8 cellular contexts compared by ENCODE assay signal in genomic region chr5:50440651-50441478, GRCh38. TPM values are rescaled to one million over a fixed set of nuclear protein-coding genes. Genes with fewer than 3 reads are reported as not detected.
DNase-seq lines count a peak whose midpoint lies in the region; ATAC-seq and TF ChIP-seq lines count a peak whose summit lies in the region.

EMB (minus strand) TSS chr5:50441288; CDS start chr5:50441151, 137 bp downstream.

- no peak for TF ChIP-seq RAD21 in IMR-90 (IDR thresholded peaks at IDR 0.05; ENCODE audit: low read length)

- no peaks in the 10 kb centered on the region for H3K4me1 ChIP-seq in IMR-90 (ENCODE audit: control insufficient read depth, insufficient read depth, low read length)
- no peaks in the 10 kb centered on the region for H3K4me1 ChIP-seq in iPS DF 6.9 (ENCODE audit: control insufficient read depth, insufficient read depth, low read length)
- no peaks in the 10 kb centered on the region for H3K4me1 ChIP-seq in skeletal muscle tissue (ENCODE audit: control insufficient read depth in 3 of 3, insufficient read depth in 3 of 3, low read length in 3 of 3)

- H4K20me1 ChIP-seq in IMR-90 (ENCODE audit: insufficient read depth, low read length), result no peaks in the 10 kb centered on the region

- DNase-seq in DMS79 treated with DMSO at 0.1 percent for 48 hours (lab: John Stamatoyannopoulos, UW) (peak; percentile 40), IMR-90 (no peak), SW 1271 (lab: John Stamatoyannopoulos, UW) (peak; percentile 38 to 67), iPS DF 6.9 (ENCODE audit: low read depth, low spot score) (peak; percentile 57), NCI-H2029 (lab: John Stamatoyannopoulos, UW) (no peak)
- peak; percentile 79 for DNase-seq in activated naive CD8-positive, alpha-beta T cell treated with anti-CD3 and anti-CD28 coated beads, Interleukin-2, amount 50 U/mL, for 24 hours

- H3K27me3 ChIP-seq in IMR-90 (ENCODE audit: control insufficient read depth, insufficient read depth, low read length) (no peaks in the 10 kb centered on the region), iPS DF 6.9 (ENCODE audit: control insufficient read depth, insufficient read depth, low read length) (no peaks in the 10 kb centered on the region), skeletal muscle tissue (ENCODE audit: control insufficient read depth in 3 of 3, insufficient read depth in 3 of 3, low read length in 3 of 3) (no peaks in the 10 kb centered on the region)

- intact Hi-C loops in IMR-90 (cut with micrococcal nuclease), result no loop called here

- H3K9me3 ChIP-seq in IMR-90 (ENCODE audit: control insufficient read depth, insufficient read depth, low read length) (no peaks in the 10 kb centered on the region), iPS DF 6.9 (ENCODE audit: control insufficient read depth, insufficient read depth, low read length) (no peaks in the 10 kb centered on the region), skeletal muscle tissue (ENCODE audit: control insufficient read depth in 3 of 3, low read length in 3 of 3) (no peaks in the 10 kb centered on the region)

- H2AFZ ChIP-seq in IMR-90 (replicated peaks; ENCODE audit: low read length, poor library complexity), result peak within 1 kb of the TSS; percentile 67

- H4K5ac ChIP-seq in IMR-90 (ENCODE audit: low read depth, low read length), result no peak within 1 kb of the TSS

- H2BK120ac ChIP-seq in IMR-90 (ENCODE audit: low read depth, low read length), result no peak within 1 kb of the TSS

- peaks cover 78% of the 10 kb centered on the region for H3K4me1 Mint-ChIP-seq in activated naive CD8-positive, alpha-beta T cell treated with anti-CD3 and anti-CD28 coated beads, Interleukin-2, amount 50 U/mL, for 24 hours

- peaks cover 10% of the 10 kb centered on the region for H3K36me3 Mint-ChIP-seq in activated naive CD8-positive, alpha-beta T cell treated with anti-CD3 and anti-CD28 coated beads, Interleukin-2, amount 50 U/mL, for 24 hours (ENCODE audit: low read depth)

- ATAC-seq in GM21423 (IDR thresholded peaks at IDR 0.05; ENCODE audit: unreplicated experiment), result peak; percentile 63
- peak; percentile 56 for ATAC-seq in IMR-90 (ENCODE audit: low read depth)
- peak; percentile 77 for ATAC-seq in activated naive CD8-positive, alpha-beta T cell treated with anti-CD3 and anti-CD28 coated beads, Interleukin-2, amount 50 U/mL, for 24 hours

- no peaks in the 10 kb centered on the region for H3K9me1 ChIP-seq in IMR-90 (ENCODE audit: insufficient read depth, low read length)

- H3K23ac ChIP-seq in IMR-90 (ENCODE audit: low read depth, low read length), result no peak within 1 kb of the TSS

- H4K91ac ChIP-seq in IMR-90 (ENCODE audit: insufficient read depth, low read depth, low read length), result no peak within 1 kb of the TSS

- H3K27ac ChIP-seq in IMR-90 (ENCODE audit: insufficient read depth, low read length), result no peak within 1 kb of the TSS
- H3K27ac ChIP-seq in iPS DF 6.9 (ENCODE audit: low read length), result no peak within 1 kb of the TSS
- no peak within 1 kb of the TSS for H3K27ac ChIP-seq in skeletal muscle tissue (ENCODE audit: low read depth, low read length)

- POLR2A ChIA-PET in IMR-90 (lab: Charles Lee; ENCODE audit: unreplicated experiment), result no interaction called here

- H3K4me3 Mint-ChIP-seq in activated naive CD8-positive, alpha-beta T cell treated with anti-CD3 and anti-CD28 coated beads, Interleukin-2, amount 50 U/mL, for 24 hours, result peak within 1 kb of the TSS; percentile 90

- H2BK5ac ChIP-seq in IMR-90 (ENCODE audit: low read depth, low read length, poor library complexity, severe bottlenecking), result no peak within 1 kb of the TSS

- TF ChIP-seq POLR2A in IMR-90 (IDR thresholded peaks at IDR 0.05; ENCODE audit: low read depth, low read length), result no peak

- no peak within 1 kb of the TSS for H3K4ac ChIP-seq in IMR-90 (ENCODE audit: low read depth, low read length)

- peak within 1 kb of the TSS; percentile 81 for H3K27ac Mint-ChIP-seq in activated naive CD8-positive, alpha-beta T cell treated with anti-CD3 and anti-CD28 coated beads, Interleukin-2, amount 50 U/mL, for 24 hours

- no peak within 1 kb of the TSS for H3K56ac ChIP-seq in IMR-90 (ENCODE audit: extremely low read depth, insufficient read depth, low read length)

- in situ Hi-C loops in IMR-90 (cut with MboI; ENCODE audit: low sequenced_read_pairs), result no loop called here

- H3K9ac ChIP-seq in IMR-90 (ENCODE audit: low read depth, low read length), result no peak within 1 kb of the TSS
- no peak within 1 kb of the TSS for H3K9ac ChIP-seq in skeletal muscle tissue (ENCODE audit: low read depth in 1 of 3, low read length in 3 of 3)

- no peaks in the 10 kb centered on the region for H3K79me1 ChIP-seq in IMR-90 (ENCODE audit: low read depth in 1 of 2, low read length in 2 of 2)

- no peaks in the 10 kb centered on the region for H3K9me3 Mint-ChIP-seq in activated naive CD8-positive, alpha-beta T cell treated with anti-CD3 and anti-CD28 coated beads, Interleukin-2, amount 50 U/mL, for 24 hours

- no peak for TF ChIP-seq CTCF in IMR-90 (conservative IDR thresholded peaks at IDR 0.05; ENCODE audit: low read depth, low read length)

- H3K4me2 ChIP-seq in IMR-90 (ENCODE audit: low read depth, low read length), result peak within 1 kb of the TSS; percentile 50; the same call in 1 of the 2 replicates

- 6% methylated on average over 19 of the region's 80 CpGs; no CpG with 5 or more reads in 1 of the 2 experiments for WGBS in IMR-90 (ENCODE audit: extremely low coverage in 2 of 2, insufficient read length in 1 of 2), 2 experiments
- no CpG with 5 or more reads among the region's 80 CpGs for WGBS in iPS DF 6.9 (ENCODE audit: insufficient coverage, insufficient read length)

- CTCF ChIA-PET in IMR-90 (lab: Yijun Ruan, JAX), result no interaction called here

- no peak within 1 kb of the TSS for H2AK5ac ChIP-seq in IMR-90 (ENCODE audit: low read depth, low read length)

- no peak within 1 kb of the TSS for H3K18ac ChIP-seq in IMR-90 (ENCODE audit: low read depth, low read length)

- H3K36me3 ChIP-seq in IMR-90 (ENCODE audit: control insufficient read depth, insufficient read depth, low read length) (no peaks in the 10 kb centered on the region), iPS DF 6.9 (ENCODE audit: control insufficient read depth, insufficient read depth, low read length) (no peaks in the 10 kb centered on the region), skeletal muscle tissue (ENCODE audit: control insufficient read depth in 3 of 3, insufficient read depth in 3 of 3, low read length in 3 of 3) (no peaks in the 10 kb centered on the region)

- H3K14ac ChIP-seq in IMR-90 (replicated peaks; ENCODE audit: low read depth, low read length), result no peak within 1 kb of the TSS

- no peak within 1 kb of the TSS for H4K8ac ChIP-seq in IMR-90 (ENCODE audit: low read depth in 2 of 2, low read length in 2 of 2)

- no peak within 1 kb of the TSS for H2AK9ac ChIP-seq in IMR-90 (replicated peaks; ENCODE audit: low read depth, low read length, poor library complexity)

- peak within 1 kb of the TSS; percentile 42 for H3K4me3 ChIP-seq in IMR-90 (ENCODE audit: insufficient read depth, low read depth, low read length)
- H3K4me3 ChIP-seq in iPS DF 6.9 (ENCODE audit: low read length), result peak within 1 kb of the TSS; percentile 85
- peak within 1 kb of the TSS in 2 of 3 donors; percentile 29 to 48 for H3K4me3 ChIP-seq in skeletal muscle tissue (ENCODE audit: low read length in 3 of 3)

- H2BK20ac ChIP-seq in IMR-90 (ENCODE audit: low read depth, low read length), result no peak within 1 kb of the TSS

- H3K27me3 Mint-ChIP-seq in activated naive CD8-positive, alpha-beta T cell treated with anti-CD3 and anti-CD28 coated beads, Interleukin-2, amount 50 U/mL, for 24 hours, result no peaks in the 10 kb centered on the region

- H2BK15ac ChIP-seq in IMR-90 (ENCODE audit: low read depth, low read length), result no peak within 1 kb of the TSS

- dilution Hi-C loops in IMR-90 (cut with HindIII; ENCODE audit: low sequenced_read_pairs, unreplicated experiment), result no loop called here

- BruUV-seq in IMR-90 (replicated peaks; lab: Mats Ljungman, UMichigan), result no TSS peak

TF ChIP-seq in IMR-90, 13 proteins besides CTCF, POLR2A, EP300 and RAD21:
- TF ChIP-seq FOS (IDR thresholded peaks at IDR 0.05; ENCODE audit: low read depth, low read length) (no peak), BHLHE40 (IDR thresholded peaks at IDR 0.05; ENCODE audit: low read depth, low read length) (no peak), RCOR1 (IDR thresholded peaks at IDR 0.05; ENCODE audit: insufficient replicate concordance, low read length) (no peak), RFX5 (IDR thresholded peaks at IDR 0.05; ENCODE audit: low read depth, low read length) (no peak), MAZ (IDR thresholded peaks at IDR 0.05; ENCODE audit: borderline replicate concordance, low read depth, low read length) (no peak), MXI1 (IDR thresholded peaks at IDR 0.05; ENCODE audit: borderline replicate concordance, low read depth, low read length) (no peak), ELK1 (IDR thresholded peaks at IDR 0.05; ENCODE audit: borderline replicate concordance, low read depth, low read length) (no peak), CHD1 (IDR thresholded peaks at IDR 0.05; ENCODE audit: low read depth, low read length) (no peak), NFE2L2 (IDR thresholded peaks at IDR 0.05; ENCODE audit: low read depth, low read length) (no peak), MAFK (IDR thresholded peaks at IDR 0.05; ENCODE audit: low read depth, low read length) (no peak), SMC3 (IDR thresholded peaks at IDR 0.05; ENCODE audit: low read depth, low read length) (no peak), USF2 (IDR thresholded peaks at IDR 0.05; ENCODE audit: low read depth, low read length) (no peak)

RNA-seq across cellular contexts. Expression of gene EMB, which starts in this region (rescaled TPM):
- total RNA-seq in IMR-90 (2012; rRNA removed), result 1.4 and 4.4 TPM in 2 replicates
- 1.0 and 1.2 TPM in 2 replicates for polyA plus RNA-seq in IMR-90 (2012; rRNA removed)
- 0.09 and 0.25 TPM in 2 replicates for polyA plus RNA-seq in IMR-90 (2012; cell fraction: cytosol; rRNA removed)
- polyA plus RNA-seq in IMR-90 (2012; cell fraction: nucleus; rRNA removed; ENCODE audit: low replicate concordance), result 0.12 and 0.95 TPM in 2 replicates
- 3.7 TPM for total RNA-seq in skeletal muscle tissue

Comparison
In these comparisons a context has a peak if more than half of its experiments do, and no peak if none do; other contexts are left out.
1. DNase-seq: peak in DMS79 treated with DMSO at 0.1 percent for 48 hours (single experiment), SW 1271 (2 of 2), activated naive CD8-positive, alpha-beta T cell treated with anti-CD3 and anti-CD28 coated beads, Interleukin-2, amount 50 U/mL, for 24 hours (single experiment) and iPS DF 6.9 (single experiment); none in IMR-90 (single experiment) and NCI-H2029 (single experiment).
2. Peak in every context shown above with its lines, with median percentiles within 50 percentile points of each other: ATAC-seq and H3K4me3 ChIP-seq.